ENCODE assay signal across 21 cellular contexts in genomic region chr17:55144518-55144917, GRCh38.
DNase-seq lines count a peak whose midpoint lies in the region; ATAC-seq, FAIRE-seq and TF ChIP-seq lines count a peak whose summit lies in the region.
"Had no signal": no experiment of that assay in that cellular context is flagged by ENCODE, and none has a peak within 500 bp of the region (broad histone marks: within the 10 kb centered on the region; RNA-seq: fewer than 3 reads in every experiment).

No MANE protein-coding gene starts in this region.

- H3K4me1 ChIP-seq in upper lobe of right lung: no peaks in the 10 kb centered on the region
- H3K4me1 ChIP-seq: BLaER1 treated with 17β-estradiol and CSF1 and Interleukin-3, amounts not matched to agents 10 nM and 100 nM had no signal

- no peaks in the 10 kb centered on the region for H3K9me3 ChIP-seq in upper lobe of right lung
- H3K9me3 ChIP-seq: BLaER1 treated with 17β-estradiol and CSF1 and Interleukin-3, amounts not matched to agents 10 nM and 100 nM had no signal

- H3K4me3 ChIP-seq in upper lobe of right lung: no peak overlapping the region
- H3K4me3 ChIP-seq: BLaER1 treated with 17β-estradiol and CSF1 and Interleukin-3, amounts not matched to agents 10 nM and 100 nM had no signal

- no peaks in the 10 kb centered on the region for H3K27me3 ChIP-seq in upper lobe of right lung
- H3K27me3 ChIP-seq: BLaER1 treated with 17β-estradiol and CSF1 and Interleukin-3, amounts not matched to agents 10 nM and 100 nM had no signal

- intact Hi-C loops in upper lobe of right lung (cut with DNase I): no loop called here

- no peaks in the 10 kb centered on the region for H3K36me3 ChIP-seq in upper lobe of right lung

- H3K27ac ChIP-seq in upper lobe of right lung: no peak overlapping the region
- H3K27ac ChIP-seq: 22Rv1; BLaER1 treated with 17β-estradiol and CSF1 and Interleukin-3, amounts not matched to agents 10 nM and 100 nM had no signal

- DNase-seq in DMS153 (lab: John Stamatoyannopoulos, UW) (peak; percentile 2), DMS153 treated with DMSO at 0.1 percent for 48 hours (lab: John Stamatoyannopoulos, UW; ENCODE audit: unreplicated experiment) (no peak), DMS 273 treated with DMSO at 0.1 percent for 48 hours (lab: John Stamatoyannopoulos, UW) (peak; percentile 23), NCI-H2171 (lab: John Stamatoyannopoulos, UW) (peak; percentile 11), SK-N-DZ (ENCODE audit: low spot score) (peak; percentile 65), AG08395 (ENCODE audit: low spot score) (no peak), GM19239 (ENCODE audit: insufficient read length, low spot score) (no peak), upper lobe of right lung (no peak)
- DNase-seq: DMS79; HCEC 1CT; Karpas-422; MM.1S; NCI-H187; NK-92 treated with Interleukin-12 subunit alpha and Interleukin-12 subunit beta, amount 100 ng/mL, for 24 hours; OCI-M1; RPMI8226; T-cell had no signal

- ATAC-seq in upper lobe of right lung: no peak
- ATAC-seq: T-cell had no signal

- TF ChIP-seq CTCF in upper lobe of right lung (IDR thresholded peaks at IDR 0.05): no peak

- no peak for FAIRE-seq in GM19239 (lab: Jason Lieb, UNC)
- FAIRE-seq: G401.6, GM12891 had no signal

Comparison
In these comparisons a context has a peak if more than half of its experiments do, and no peak if none do; other contexts are left out.
1. DNase-seq: peak in DMS153 (single experiment), DMS 273 treated with DMSO at 0.1 percent for 48 hours (single experiment), NCI-H2171 (single experiment) and SK-N-DZ (single experiment); none in DMS153 treated with DMSO at 0.1 percent for 48 hours (single experiment), AG08395 (single experiment), GM19239 (single experiment) and upper lobe of right lung (single experiment).